ENCODE assay signal across 9 cellular contexts in the genomic region with DNA sequence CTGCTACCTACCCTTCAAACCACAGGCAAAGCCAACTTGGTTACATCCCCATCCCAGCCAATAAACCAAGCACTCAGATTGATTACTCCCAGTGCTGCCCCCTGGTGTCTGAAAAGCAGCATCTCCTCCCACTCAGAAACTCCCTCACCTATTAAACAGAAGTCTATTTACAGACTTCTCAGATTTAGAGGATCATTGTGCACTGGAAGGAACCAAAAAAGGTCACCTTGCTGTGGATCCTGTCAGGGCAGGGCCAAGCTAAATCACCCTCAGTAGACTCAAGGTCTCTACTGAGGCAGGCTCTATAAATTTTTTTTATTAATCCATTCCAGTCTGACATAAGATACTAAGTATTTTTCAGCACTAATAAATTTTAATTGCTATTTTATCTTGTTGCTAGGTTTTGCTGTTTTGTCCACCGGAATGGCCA. TPM values are rescaled to one million over a fixed set of nuclear protein-coding genes. Genes with fewer than 3 reads are reported as not detected.
A peak's percentile ranks its signal among the peaks of the same experiment; 100 is the strongest.
DNase-seq lines count a peak whose midpoint lies in the region; ATAC-seq and TF ChIP-seq lines count a peak whose summit lies in the region.
"Had no signal": no experiment of that assay in that cellular context is flagged by ENCODE, and none has a peak within 500 bp of the region (broad histone marks: within the 10 kb centered on the region; RNA-seq: fewer than 3 reads in every experiment).

No MANE protein-coding gene starts in this region.

- TF ChIP-seq CTCF in WERI-Rb-1 (IDR thresholded peaks at IDR 0.05; ENCODE audit: low read depth, low read length) (peak; percentile 81), breast epithelium (IDR thresholded peaks at IDR 0.05) (peak; percentile 72 to 77 (median 74))

- H3K27ac ChIP-seq in WERI-Rb-1: no peak overlapping the region
- no peak overlapping the region for H3K27ac ChIP-seq in breast epithelium
- H3K27ac ChIP-seq: BLaER1 treated with 17β-estradiol and CSF1 and Interleukin-3, amounts not matched to agents 10 nM and 100 nM had no signal

- intact Hi-C loops in breast epithelium (cut with DNase I; ENCODE audit: low total_unique reads): no loop called here

- no peaks in the 10 kb centered on the region for H3K4me1 ChIP-seq in breast epithelium
- H3K4me1 ChIP-seq: BLaER1 treated with 17β-estradiol and CSF1 and Interleukin-3, amounts not matched to agents 10 nM and 100 nM had no signal

- H3K27me3 ChIP-seq in WERI-Rb-1 (ENCODE audit: insufficient read depth, low read depth, severe bottlenecking) (no peaks in the 10 kb centered on the region), breast epithelium (no peaks in the 10 kb centered on the region)
- H3K27me3 ChIP-seq: BLaER1 treated with 17β-estradiol and CSF1 and Interleukin-3, amounts not matched to agents 10 nM and 100 nM had no signal

- H3K9me3 ChIP-seq in WERI-Rb-1 (ENCODE audit: severe bottlenecking) (no peaks in the 10 kb centered on the region), breast epithelium (no peaks in the 10 kb centered on the region)
- H3K9me3 ChIP-seq: BLaER1 treated with 17β-estradiol and CSF1 and Interleukin-3, amounts not matched to agents 10 nM and 100 nM had no signal

- no peak for TF ChIP-seq POLR2A in breast epithelium (IDR thresholded peaks at IDR 0.05)

- no peak for ATAC-seq in HG03342 (IDR thresholded peaks at IDR 0.05; ENCODE audit: unreplicated experiment)

- peaks cover 80% of the 10 kb centered on the region for H3K36me3 ChIP-seq in WERI-Rb-1
- peaks cover 6% of the 10 kb centered on the region for H3K36me3 ChIP-seq in breast epithelium

- peak; percentile 68 for DNase-seq in activated gamma-delta T cell treated with Interleukin-2 at 50 U/mL for 16 hours
- DNase-seq in activated gamma-delta T cell (lab: John Stamatoyannopoulos, UW): no peak
- peak; percentile 75 for DNase-seq in NCI-H2196 (lab: John Stamatoyannopoulos, UW; ENCODE audit: unreplicated experiment)
- peak; percentile 81 for DNase-seq in WERI-Rb-1
- peak; percentile 32 to 57 for DNase-seq in breast epithelium (ENCODE audit: low spot score in 2 of 2)
- DNase-seq in iris pigment epithelial cell (ENCODE audit: low read depth): peak; percentile 67
- peak; percentile 24 to 28 for DNase-seq in stimulated activated CD4-positive, alpha-beta T cell treated with anti-CD3 and anti-CD28 coated beads, Interleukin-15, amount 100 ng/mL, for 1 hour (ENCODE audit: low read depth in 1 of 2, low spot score in 1 of 2)

- H3K4me3 ChIP-seq in WERI-Rb-1 (ENCODE audit: low read depth, low read length): no peak overlapping the region
- H3K4me3 ChIP-seq in breast epithelium: no peak overlapping the region
- H3K4me3 ChIP-seq: BLaER1 treated with 17β-estradiol and CSF1 and Interleukin-3, amounts not matched to agents 10 nM and 100 nM had no signal

RNA-seq across cellular contexts. Expression of a gene that starts 17.6 kb away (rescaled TPM):
- 1 to 10 TPM in 1 of 3 donors, under 1 TPM in 1, not detected in 1; 0.98 to 1.0 TPM for total RNA-seq in breast epithelium

RNA-seq across cellular contexts. Expression of a gene that starts 34.0 kb away (rescaled TPM):
- 10 to 100 TPM; 58.1 to 71.4 (median 60.0) TPM for total RNA-seq in breast epithelium

RNA-seq across cellular contexts. Expression of a gene that starts 35.2 kb away (rescaled TPM):
- total RNA-seq in breast epithelium: 1 to 10 TPM; 2.3 to 4.6 (median 4.3) TPM

RNA-seq across cellular contexts. Expression of a gene that starts 50.1 kb away (rescaled TPM):
- 10 to 100 TPM in 2 of 3 donors, 1 to 10 TPM in 1; 4.2 to 37.0 (median 11.8) TPM for total RNA-seq in breast epithelium
